ENCODE assay signal across 19 cellular contexts in genomic region chr6:119207327-119207726, GRCh38.
DNase-seq lines count a peak whose midpoint lies in the region; ATAC-seq, FAIRE-seq and TF ChIP-seq lines count a peak whose summit lies in the region.
"Had no signal": no experiment of that assay in that cellular context is flagged by ENCODE, and none has a peak within 500 bp of the region (broad histone marks: within the 10 kb centered on the region; RNA-seq: fewer than 3 reads in every experiment).

No MANE protein-coding gene starts in this region.

- H3K27me3 Mint-ChIP-seq in activated T-cell treated with anti-CD3 and anti-CD28 coated beads, Interleukin-2, amount 50 U/mL, for 24 hours = no peaks in the 10 kb centered on the region

- no peak overlapping the region for H3K4me3 ChIP-seq in OCI-LY3 (ENCODE audit: low read length)
- H3K4me3 ChIP-seq: BLaER1, GM12878, GM23338 had no signal

- peak; percentile 42 for FAIRE-seq in GM18507 (lab: Jason Lieb, UNC)
- FAIRE-seq: GM12878, H54, HTR-8/SVneo had no signal

- H3K4me3 Mint-ChIP-seq in activated T-cell treated with anti-CD3 and anti-CD28 coated beads, Interleukin-2, amount 50 U/mL, for 24 hours = no peak overlapping the region
- H3K4me3 Mint-ChIP-seq: CD8-positive, alpha-beta T cell; GM23338; HFFc6 had no signal

- H3K9ac ChIP-seq in OCI-LY3 (ENCODE audit: low read length) = no peak overlapping the region
- H3K9ac ChIP-seq: BLaER1 had no signal

- no peak overlapping the region for H3K27ac ChIP-seq in OCI-LY3 (ENCODE audit: low read length)
- H3K27ac ChIP-seq: BLaER1 had no signal

- no peak for DNase-seq in activated T-cell treated with anti-CD3 and anti-CD28 coated beads, Interleukin-2, amount 50 U/mL, for 24 hours
- DNase-seq in activated T-cell treated with anti-CD3 and anti-CD28 coated beads, Interleukin-2, amount 50 U/mL, for 1 hour = no peak
- DNase-seq in GM18507 (ENCODE audit: extremely low spot score, insufficient read length, low read depth) = no peak
- no peak for DNase-seq in COR-L47 (lab: John Stamatoyannopoulos, UW)
- no peak for DNase-seq in kidney glomerular epithelial cell (lab: John Stamatoyannopoulos, UW)
- DNase-seq: 8988T; CD8-positive, alpha-beta T cell; DMS 273 treated with DMSO at 0.1 percent for 48 hours; DMS53; DND-41; HFFc6; KG1 had no signal

- peak overlapping the region; percentile 65 for H3K4me2 ChIP-seq in OCI-LY3 (ENCODE audit: low read length)
- H3K4me2 ChIP-seq: BLaER1, GM23338 had no signal

- H4K20me1 ChIP-seq in OCI-LY3 (ENCODE audit: insufficient read depth, low read length) = no peaks in the 10 kb centered on the region
- H4K20me1 ChIP-seq: BLaER1 had no signal

- H3K36me3 ChIP-seq in OCI-LY3 (replicated peaks; ENCODE audit: low read depth, low read length) = no peaks in the 10 kb centered on the region

- ATAC-seq in GM19452 (IDR thresholded peaks at IDR 0.05; ENCODE audit: unreplicated experiment) = no peak
- ATAC-seq: CD8-positive, alpha-beta T cell; GM12878; GM23338 had no signal

- peaks cover 31% of the 10 kb centered on the region for H3K36me3 Mint-ChIP-seq in activated T-cell treated with anti-CD3 and anti-CD28 coated beads, Interleukin-2, amount 50 U/mL, for 24 hours (ENCODE audit: low read depth)

- no peak overlapping the region for H2AFZ ChIP-seq in OCI-LY3 (ENCODE audit: low read depth, low read length)
- H2AFZ ChIP-seq: GM23338 had no signal

- H3K79me2 ChIP-seq in OCI-LY3 (ENCODE audit: low read length) = no peaks in the 10 kb centered on the region

- no peaks in the 10 kb centered on the region for H3K9me3 Mint-ChIP-seq in activated T-cell treated with anti-CD3 and anti-CD28 coated beads, Interleukin-2, amount 50 U/mL, for 24 hours
- H3K9me3 Mint-ChIP-seq: CD8-positive, alpha-beta T cell; GM23338 had no signal

- peaks cover 12% of the 10 kb centered on the region for H3K4me1 Mint-ChIP-seq in activated T-cell treated with anti-CD3 and anti-CD28 coated beads, Interleukin-2, amount 50 U/mL, for 24 hours (ENCODE audit: low read depth)

- no peak for TF ChIP-seq CTCF in OCI-LY3 (IDR thresholded peaks at IDR 0.05; ENCODE audit: low read depth, low read length)

- H3K4me1 ChIP-seq in OCI-LY3 (ENCODE audit: low read length) = peaks cover 20% of the 10 kb centered on the region

- no peaks in the 10 kb centered on the region for H3K9me3 ChIP-seq in OCI-LY3 (ENCODE audit: insufficient read depth, low read length)
- H3K9me3 ChIP-seq: BLaER1 had no signal

- no peaks in the 10 kb centered on the region for H3K27me3 ChIP-seq in OCI-LY3 (ENCODE audit: low read depth, low read length)
- H3K27me3 ChIP-seq: BLaER1 had no signal

- peak overlapping the region; percentile 7 for H3K27ac Mint-ChIP-seq in activated T-cell treated with anti-CD3 and anti-CD28 coated beads, Interleukin-2, amount 50 U/mL, for 24 hours
- H3K27ac Mint-ChIP-seq: CD8-positive, alpha-beta T cell; GM23338; HFFc6 had no signal
